Comparison of ENCODE assay signal across 11 cellular contexts in genomic region chr6:12383448-12383847, GRCh38.
DNase-seq lines count a peak whose midpoint lies in the region; ATAC-seq and TF ChIP-seq lines count a peak whose summit lies in the region.
"Had no signal": no experiment of that assay in that cellular context is flagged by ENCODE, and none has a peak within 500 bp of the region (broad histone marks: within the 10 kb centered on the region; RNA-seq: fewer than 3 reads in every experiment).

No MANE protein-coding gene starts in this region.

- H3K4me3 Mint-ChIP-seq in osteocyte (ENCODE audit: unreplicated experiment) (no peak overlapping the region), WTC11 (no peak overlapping the region)
- H3K4me3 Mint-ChIP-seq: immature natural killer cell had no signal

- H3K27ac Mint-ChIP-seq in osteocyte (ENCODE audit: unreplicated experiment) (peak overlapping the region; percentile 61), WTC11 (no peak overlapping the region)
- H3K27ac Mint-ChIP-seq: immature natural killer cell had no signal

- H3K9me3 Mint-ChIP-seq in osteocyte (ENCODE audit: unreplicated experiment) (peaks cover 5% of the 10 kb centered on the region), WTC11 (peaks cover 21% of the 10 kb centered on the region)
- H3K9me3 Mint-ChIP-seq: immature natural killer cell had no signal

- TF ChIP-seq POLR2A in GM18951 (IDR thresholded peaks at IDR 0.05; ENCODE audit: extremely low read depth, insufficient read depth, insufficient read length) = peak; percentile 28

- TF ChIP-seq CTCF in osteocyte (IDR thresholded peaks at IDR 0.05) = no peak
- TF ChIP-seq CTCF in WTC11 (IDR thresholded peaks at IDR 0.05) = no peak
- TF ChIP-seq CTCF in omental fat pad (IDR thresholded peaks at IDR 0.05) = no peak

- ATAC-seq in GM21576 (IDR thresholded peaks at IDR 0.05; ENCODE audit: unreplicated experiment) = peak; percentile 81
- ATAC-seq in HG03103 (IDR thresholded peaks at IDR 0.05; ENCODE audit: low read depth, unreplicated experiment) = peak; percentile 76
- no peak for ATAC-seq in WTC11
- ATAC-seq in omental fat pad (ENCODE audit: low FRiP score) = no peak

- H3K27me3 Mint-ChIP-seq in osteocyte (ENCODE audit: unreplicated experiment) = no peaks in the 10 kb centered on the region
- no peaks in the 10 kb centered on the region for H3K27me3 Mint-ChIP-seq in WTC11 (ENCODE audit: low read depth)

- POLR2A ChIA-PET in WTC11 (lab: Charles Lee) = no interaction called here

- in situ Hi-C loops in GM18951 (cut with MboI; ENCODE audit: low sequenced_read_pairs, unreplicated experiment) = no loop called here

- H3K36me3 Mint-ChIP-seq in osteocyte (ENCODE audit: unreplicated experiment) (peaks cover 2% of the 10 kb centered on the region), WTC11 (peaks cover 6% of the 10 kb centered on the region; the same call in 1 of the 2 replicates)
- H3K36me3 Mint-ChIP-seq: immature natural killer cell had no signal

- H3K4me1 Mint-ChIP-seq in osteocyte (ENCODE audit: unreplicated experiment) (peaks cover 47% of the 10 kb centered on the region), WTC11 (no peaks in the 10 kb centered on the region)
- H3K4me1 Mint-ChIP-seq: immature natural killer cell had no signal

- CTCF ChIA-PET in WTC11 (lab: Charles Lee) = interaction anchor here (0.5 kb wide), 1 partner anchor 35 kb away, joined by 3 read pairs; no protein-coding TSS in a partner anchor

- DNase-seq in osteocyte (ENCODE audit: extremely low spot score, unreplicated experiment) (no peak), WTC11 (ENCODE audit: low spot score) (no peak), omental fat pad (ENCODE audit: low spot score) (no peak), SIG-M5 treated with dmso at 0.1 percent for 504 hours (lab: John Stamatoyannopoulos, UW; ENCODE audit: unreplicated experiment) (no peak), SK-N-DZ (ENCODE audit: low spot score) (no peak)
- DNase-seq: COR-L47, immature natural killer cell, MG63 had no signal

TF ChIP-seq in WTC11, 78 proteins besides CTCF, POLR2A, EP300 and RAD21:
- TF ChIP-seq ARID4B (CRISPR knock-in tag; IDR thresholded peaks at IDR 0.05; ENCODE audit: borderline replicate concordance) (no peak), SOX15 (CRISPR knock-in tag; IDR thresholded peaks at IDR 0.05) (no peak), MAX (CRISPR knock-in tag; IDR thresholded peaks at IDR 0.05) (no peak), TCF7 (CRISPR knock-in tag; IDR thresholded peaks at IDR 0.05; ENCODE audit: low read depth) (no peak), ELF4 (CRISPR knock-in tag; IDR thresholded peaks at IDR 0.05; ENCODE audit: low read depth) (no peak), TP53 (CRISPR knock-in tag; IDR thresholded peaks at IDR 0.05) (no peak), AR (CRISPR knock-in tag; IDR thresholded peaks at IDR 0.05) (no peak), IRF2 (CRISPR knock-in tag; IDR thresholded peaks at IDR 0.05; ENCODE audit: borderline replicate concordance, low read depth) (no peak), ATF6 (CRISPR knock-in tag; IDR thresholded peaks at IDR 0.05) (no peak), NFE2L1 (CRISPR knock-in tag; IDR thresholded peaks at IDR 0.05) (no peak), JUN (CRISPR knock-in tag; IDR thresholded peaks at IDR 0.05) (no peak), ATF1 (CRISPR knock-in tag; IDR thresholded peaks at IDR 0.05) (no peak), ZBTB21 (CRISPR knock-in tag; IDR thresholded peaks at IDR 0.05; ENCODE audit: borderline replicate concordance) (no peak), HMGA2 (CRISPR knock-in tag; IDR thresholded peaks at IDR 0.05) (no peak)

Comparison
In these comparisons a context has a peak if more than half of its experiments do, and no peak if none do; other contexts are left out.
1. ATAC-seq: peak in GM21576 (single experiment) and HG03103 (single experiment); none in WTC11 (single experiment) and omental fat pad (single experiment).